2 cellular contexts compared by ENCODE assay signal in genomic region chr20:35600176-35600995, GRCh38.
TF ChIP-seq lines count a peak whose summit lies in the region.

No MANE protein-coding gene starts in this region.

TF ChIP-seq in GM23338, 12 proteins besides CTCF, POLR2A, EP300 and RAD21:
- peak; percentile 34 for TF ChIP-seq EZH2 (IDR thresholded peaks at IDR 0.05; ENCODE audit: low read depth, unreplicated experiment)
- no peak for TF ChIP-seq ETS1 (IDR thresholded peaks at IDR 0.05)
TF ChIP-seq in GM23338: peak in this region for 1.

TF ChIP-seq in GM12878, 131 proteins besides CTCF, POLR2A, EP300 and RAD21:
- TF ChIP-seq NR2C1 (IDR thresholded peaks at IDR 0.05) (no peak), SUZ12 (IDR thresholded peaks at IDR 0.05; ENCODE audit: unreplicated experiment) (no peak)
